In genomic region chr5:78615697-78616096, GRCh38 we compare ENCODE assay signal across 23 cellular contexts. TPM values are rescaled to one million over a fixed set of nuclear protein-coding genes. Genes with fewer than 3 reads are reported as not detected.
DNase-seq lines count a peak whose midpoint lies in the region; ATAC-seq, FAIRE-seq and TF ChIP-seq lines count a peak whose summit lies in the region.
"Had no signal": no experiment of that assay in that cellular context is flagged by ENCODE, and none has a peak within 500 bp of the region (broad histone marks: within the 10 kb centered on the region; RNA-seq: fewer than 3 reads in every experiment).

No MANE protein-coding gene starts in this region.

- no peak overlapping the region for H2AK9ac ChIP-seq in IMR-90 (replicated peaks; ENCODE audit: low read depth, low read length, poor library complexity)

- 0 out of 2 replicates have a peak overlapping the region, but pooled peaks have one; percentile 6 for H3K4ac ChIP-seq in IMR-90 (ENCODE audit: low read depth, low read length)

- peaks cover 15% of the 10 kb centered on the region for H3K4me1 Mint-ChIP-seq in MCF 10A (ENCODE audit: insufficient read depth, unreplicated experiment)
- H3K4me1 Mint-ChIP-seq: activated CD4-positive, alpha-beta T cell treated with anti-CD3 and anti-CD28 coated beads, Interleukin-2, amount 10 ng/mL, durations not matched to agents 24 days and 14 days; activated naive CD8-positive, alpha-beta T cell treated with anti-CD3 and anti-CD28 coated beads, Interleukin-2, amount 10 ng/mL, durations not matched to agents 7 days and 5 days; CD4-positive, CD25-positive, alpha-beta regulatory T cell had no signal

- H3K4me1 ChIP-seq in A549 (peaks cover 38% of the 10 kb centered on the region), IMR-90 (ENCODE audit: control insufficient read depth, insufficient read depth, low read length) (peaks cover 12% of the 10 kb centered on the region)

- no peaks in the 10 kb centered on the region for H3K27me3 Mint-ChIP-seq in MCF 10A (ENCODE audit: insufficient read depth, unreplicated experiment)

- H2BK120ac ChIP-seq in IMR-90 (ENCODE audit: low read depth, low read length), result no peak overlapping the region

- H3K36me3 Mint-ChIP-seq in MCF 10A (ENCODE audit: insufficient read depth, unreplicated experiment), result peaks cover 42% of the 10 kb centered on the region
- H3K36me3 Mint-ChIP-seq: activated naive CD8-positive, alpha-beta T cell treated with anti-CD3 and anti-CD28 coated beads, Interleukin-2, amount 10 ng/mL, durations not matched to agents 7 days and 5 days; CD4-positive, CD25-positive, alpha-beta regulatory T cell had no signal

- H3K27ac ChIP-seq in A549 (peak overlapping the region in 1 of 2 experiments; percentile 2; a peak in 1 of 6 replicates), IMR-90 (ENCODE audit: insufficient read depth, low read length) (no peak overlapping the region)
- H3K27ac ChIP-seq: sigmoid colon had no signal

- H3K79me1 ChIP-seq in IMR-90 (ENCODE audit: low read depth in 1 of 2, low read length in 2 of 2), result peaks cover 29 to 43% of the 10 kb centered on the region in 2 experiments

- ATAC-seq in A549, result peak; percentile 22 to 47; a peak in 3 of 6 replicates
- ATAC-seq in IMR-90 (ENCODE audit: low read depth), result no peak
- ATAC-seq in left colon, result peak; percentile 52
- no peak for ATAC-seq in GM19463 (IDR thresholded peaks at IDR 0.05; ENCODE audit: unreplicated experiment)
- ATAC-seq in GM21576 (IDR thresholded peaks at IDR 0.05; ENCODE audit: unreplicated experiment), result no peak
- ATAC-seq: activated T-cell treated with anti-CD3 and anti-CD28 coated beads, Interleukin-2, amount 50 U/mL, for 4 hours had no signal

- H3K14ac ChIP-seq in IMR-90 (replicated peaks; ENCODE audit: low read depth, low read length), result peak overlapping the region; percentile 74; the same call in 1 of the 2 replicates

- no peak overlapping the region for H2AK5ac ChIP-seq in IMR-90 (ENCODE audit: low read depth, low read length)

- in situ Hi-C loops in IMR-90 (cut with MboI; ENCODE audit: low sequenced_read_pairs) (no loop called here), GM13977 (cut with MboI; ENCODE audit: low pct_unique_long_range_greater_than_20kb, low sequenced_read_pairs, unreplicated experiment) (no loop called here)

- H4K5ac ChIP-seq in IMR-90 (ENCODE audit: low read depth, low read length), result no peak overlapping the region

- WGBS in A549 (ENCODE audit: missing lambda C conversion rate), result 19% methylated on average over 1 of the region's 1 CpG
- no CpG with 5 or more reads among the region's 1 CpG for WGBS in IMR-90 (ENCODE audit: extremely low coverage in 2 of 2, insufficient read length in 1 of 2), 2 experiments

- H3K9me3 ChIP-seq in A549 (peaks cover 5% of the 10 kb centered on the region; the same call in 1 of the 3 replicates), IMR-90 (ENCODE audit: control insufficient read depth, insufficient read depth, low read length) (peaks cover 4% of the 10 kb centered on the region)
- H3K9me3 ChIP-seq: sigmoid colon had no signal

- no peak overlapping the region for H2BK5ac ChIP-seq in IMR-90 (ENCODE audit: low read depth, low read length, poor library complexity, severe bottlenecking)

- no peak for TF ChIP-seq EP300 in A549 (IDR thresholded peaks at IDR 0.05)

- no peak overlapping the region for H3K4me3 ChIP-seq in A549
- H3K4me3 ChIP-seq in IMR-90 (ENCODE audit: insufficient read depth, low read depth, low read length), result no peak overlapping the region
- H3K4me3 ChIP-seq: sigmoid colon had no signal

- no TSS peak for BruUV-seq in IMR-90 (replicated peaks; lab: Mats Ljungman, UMichigan)
- BruUV-seq in MCF 10A (replicated peaks; lab: Mats Ljungman, UMichigan), result no TSS peak

- no peaks in the 10 kb centered on the region for H3K27me3 ChIP-seq in IMR-90 (ENCODE audit: control insufficient read depth, insufficient read depth, low read length)
- H3K27me3 ChIP-seq: sigmoid colon had no signal

- dilution Hi-C loops in IMR-90 (cut with HindIII; ENCODE audit: low sequenced_read_pairs, unreplicated experiment), result no loop called here

- no peak overlapping the region for H3K56ac ChIP-seq in IMR-90 (ENCODE audit: extremely low read depth, insufficient read depth, low read length)

- no peak overlapping the region for H4K8ac ChIP-seq in IMR-90 (ENCODE audit: low read depth in 2 of 2, low read length in 2 of 2)

- no peak overlapping the region for H3K27ac Mint-ChIP-seq in MCF 10A (ENCODE audit: low read depth, unreplicated experiment)
- H3K27ac Mint-ChIP-seq: activated CD4-positive, alpha-beta T cell treated with anti-CD3 and anti-CD28 coated beads, Interleukin-2, amount 10 ng/mL, durations not matched to agents 24 days and 14 days; activated naive CD8-positive, alpha-beta T cell treated with anti-CD3 and anti-CD28 coated beads, Interleukin-2, amount 10 ng/mL, durations not matched to agents 7 days and 5 days; CD4-positive, CD25-positive, alpha-beta regulatory T cell had no signal

- no peak overlapping the region for H3K4me3 Mint-ChIP-seq in MCF 10A (ENCODE audit: unreplicated experiment)
- H3K4me3 Mint-ChIP-seq: activated CD4-positive, alpha-beta T cell treated with anti-CD3 and anti-CD28 coated beads, Interleukin-2, amount 10 ng/mL, durations not matched to agents 24 days and 14 days; activated naive CD8-positive, alpha-beta T cell treated with anti-CD3 and anti-CD28 coated beads, Interleukin-2, amount 10 ng/mL, durations not matched to agents 7 days and 5 days; activated T-cell treated with anti-CD3 and anti-CD28 coated beads, Interleukin-2, amount 50 U/mL, for 4 hours; CD4-positive, CD25-positive, alpha-beta regulatory T cell had no signal

- H3K36me3 ChIP-seq in IMR-90 (ENCODE audit: control insufficient read depth, insufficient read depth, low read length), result peaks cover 23% of the 10 kb centered on the region

- H3K4me2 ChIP-seq in A549 (no peak overlapping the region), IMR-90 (ENCODE audit: low read depth, low read length) (no peak overlapping the region)

- H3K9ac ChIP-seq in IMR-90 (ENCODE audit: low read depth, low read length), result no peak overlapping the region

- intact Hi-C loops in IMR-90 (cut with micrococcal nuclease), result no loop called here
- intact Hi-C loops in MCF 10A (cut with micrococcal nuclease), result no loop called here
- intact Hi-C loops in left colon (cut with DNase I, micrococcal nuclease), result no loop called here

- no peak overlapping the region for H3K23ac ChIP-seq in IMR-90 (ENCODE audit: low read depth, low read length)

- TF ChIP-seq RAD21 in A549 (conservative IDR thresholded peaks at IDR 0.05 in 1 of 2, IDR thresholded peaks at IDR 0.05 in 1 of 2) (no peak), IMR-90 (IDR thresholded peaks at IDR 0.05; ENCODE audit: low read length) (no peak)

- TF ChIP-seq CTCF in A549 (IDR thresholded peaks at IDR 0.05) (no peak), IMR-90 (conservative IDR thresholded peaks at IDR 0.05; ENCODE audit: low read depth, low read length) (no peak), MCF 10A (IDR thresholded peaks at IDR 0.05; ENCODE audit: unreplicated experiment) (no peak), GM13977 (IDR thresholded peaks at IDR 0.05; ENCODE audit: extremely low read depth, insufficient read depth, missing control alignments) (no peak)

- POLR2A ChIA-PET in A549 (lab: Yijun Ruan, JAX) (no interaction called here), IMR-90 (lab: Charles Lee; ENCODE audit: unreplicated experiment) (no interaction called here), MCF 10A (lab: Yijun Ruan, JAX) (interaction anchor here (0.6 to 1.1 kb wide), 2 partner anchors 10 to 114 kb away, joined by 3 read pairs; no protein-coding TSS in a partner anchor)

- CTCF ChIA-PET in A549 (lab: Yijun Ruan, JAX), result interaction anchor here (1.5 to 1.6 kb wide), 2 partner anchors 10 to 12 kb away, joined by 4 read pairs; no protein-coding TSS in a partner anchor
- CTCF ChIA-PET in IMR-90 (lab: Yijun Ruan, JAX), result no interaction called here
- CTCF ChIA-PET in MCF 10A (lab: Yijun Ruan, JAX), result interaction anchor here (2.7 kb wide), 1 partner anchor 12 kb away, joined by 8 read pairs; no protein-coding TSS in a partner anchor

- no peak overlapping the region for H2BK15ac ChIP-seq in IMR-90 (ENCODE audit: low read depth, low read length)

- H3K18ac ChIP-seq in IMR-90 (ENCODE audit: low read depth, low read length), result no peak overlapping the region

- H4K91ac ChIP-seq in IMR-90 (ENCODE audit: insufficient read depth, low read depth, low read length), result no peak overlapping the region

- TF ChIP-seq POLR2A in A549 (IDR thresholded peaks at IDR 0.05; ENCODE audit: low read length) (no peak), IMR-90 (IDR thresholded peaks at IDR 0.05; ENCODE audit: low read depth, low read length) (no peak)

- H3K9me1 ChIP-seq in IMR-90 (ENCODE audit: insufficient read depth, low read length), result peaks cover 12% of the 10 kb centered on the region

- H2AFZ ChIP-seq in IMR-90 (replicated peaks; ENCODE audit: low read length, poor library complexity), result no peak overlapping the region

- DNase-seq in A549 (ENCODE audit: low read depth in 1 of 2, low spot score in 1 of 2), result peak in 1 of 2 experiments; percentile 29
- peak; percentile 68 for DNase-seq in IMR-90
- peak; percentile 79 for DNase-seq in MCF 10A (ENCODE audit: unreplicated experiment)
- DNase-seq in left colon, result no peak
- no peak for DNase-seq in GM13977 (ENCODE audit: low spot score)
- no peak for DNase-seq in activated CD4-positive, CD25-positive, alpha-beta regulatory T cell treated with anti-CD3 and anti-CD28 coated beads, Interleukin-2, amount 50 U/mL, for 72 hours
- DNase-seq: activated CD4-positive, alpha-beta T cell treated with anti-CD3 and anti-CD28 coated beads, Interleukin-2, amount 10 ng/mL, durations not matched to agents 24 days and 14 days; activated naive CD8-positive, alpha-beta T cell treated with anti-CD3 and anti-CD28 coated beads, Interleukin-2, amount 10 ng/mL, durations not matched to agents 7 days and 5 days; activated T-cell treated with anti-CD3 and anti-CD28 coated beads, Interleukin-2, amount 50 U/mL, for 4 hours; caudate nucleus; CD4-positive, CD25-positive, alpha-beta regulatory T cell; DND-41; effector CD8-positive, alpha-beta T cell; left cardiac atrium; MV-4-11; NCI-H2029 treated with DMSO at 0.1 percent for 48 hours; NCI-H524; sigmoid colon; stimulated activated CD4-positive, alpha-beta T cell treated with anti-CD3 and anti-CD28 coated beads, Interleukin-2, amount 100 ng/mL, for 48 hours; substantia nigra had no signal

- no peaks in the 10 kb centered on the region for H3K9me3 Mint-ChIP-seq in MCF 10A (ENCODE audit: unreplicated experiment)
- H3K9me3 Mint-ChIP-seq: activated CD4-positive, alpha-beta T cell treated with anti-CD3 and anti-CD28 coated beads, Interleukin-2, amount 10 ng/mL, durations not matched to agents 24 days and 14 days had no signal

- no peak overlapping the region for H2BK20ac ChIP-seq in IMR-90 (ENCODE audit: low read depth, low read length)

- H4K20me1 ChIP-seq in IMR-90 (ENCODE audit: insufficient read depth, low read length), result peaks cover 12% of the 10 kb centered on the region; the same call in 1 of the 2 replicates

- FAIRE-seq in A549 (lab: Jason Lieb, UNC), result no peak
- FAIRE-seq: GM19239 had no signal

RNA-seq across cellular contexts. Expression of gene LHFPL2, which starts 32.9 kb away (rescaled TPM):
- polyA plus RNA-seq in A549 (2011; rRNA removed) (24.9 and 32.2 TPM in 2 replicates), A549 (2017; fragmentation: RNase III; extraction: RNeasy Plus Mini Kit Qiagen cat#74134 plus additional on column Dnase treatment) (33.4 to 44.3 TPM (median 41.7 TPM) in 3 replicates), IMR-90 (2012; rRNA removed) (5.0 and 6.5 TPM in 2 replicates)
- polyA plus RNA-seq in A549 (2012; cell fraction: cytosol; rRNA removed), result 9.8 and 16.2 TPM in 2 replicates
- polyA plus RNA-seq in A549 (2012; cell fraction: nucleus; rRNA removed), result 17.8 and 26.0 TPM in 2 replicates
- polyA minus RNA-seq in A549 (2011; rRNA and poly(A)+ RNA removed), result 36.3 and 39.2 TPM in 2 replicates
- total RNA-seq in IMR-90 (2012; rRNA removed) (11.1 and 11.3 TPM in 2 replicates), MCF 10A (2022) (45.9 and 93.3 TPM in 2 replicates), left colon (10 to 100 TPM; 46.5 to 59.1 TPM)
- polyA plus RNA-seq in IMR-90 (2012; cell fraction: cytosol; rRNA removed), result 3.8 and 6.1 TPM in 2 replicates
- polyA plus RNA-seq in IMR-90 (2012; cell fraction: nucleus; rRNA removed; ENCODE audit: low replicate concordance), result 4.8 and 12.1 TPM in 2 replicates

Comparison
In these comparisons a context has a peak if more than half of its experiments do, and no peak if none do; other contexts are left out.
1. ATAC-seq: peak in A549 (2 of 2) and left colon (single experiment); none in IMR-90 (single experiment), GM19463 (single experiment) and GM21576 (single experiment).
2. DNase-seq: peak in IMR-90 (single experiment) and MCF 10A (single experiment); none in left colon (0 of 2), GM13977 (single experiment) and activated CD4-positive, CD25-positive, alpha-beta regulatory T cell treated with anti-CD3 and anti-CD28 coated beads, Interleukin-2, amount 50 U/mL, for 72 hours (single experiment).